9 cellular contexts compared by ENCODE assay signal in genomic region chr17:81040791-81041337, GRCh38. TPM values are rescaled to one million over a fixed set of nuclear protein-coding genes. Genes with fewer than 3 reads are reported as not detected.
A peak's percentile ranks its signal among the peaks of the same experiment; 100 is the strongest.
DNase-seq lines count a peak whose midpoint lies in the region; ATAC-seq, FAIRE-seq and TF ChIP-seq lines count a peak whose summit lies in the region.
"Had no signal": no experiment of that assay in that cellular context is flagged by ENCODE, and none has a peak within 500 bp of the region (broad histone marks: within the 10 kb centered on the region; RNA-seq: fewer than 3 reads in every experiment).

No MANE protein-coding gene starts in this region.

- H3K4me3 ChIP-seq in MM.1S (ENCODE audit: low read length) (no peak overlapping the region), bronchial epithelial cell (ENCODE audit: low read depth, low read length) (no peak overlapping the region)

- H3K36me3 Mint-ChIP-seq in osteocyte (ENCODE audit: unreplicated experiment): peaks cover 2% of the 10 kb centered on the region

- no peak for ATAC-seq in HG02840 (IDR thresholded peaks at IDR 0.05; ENCODE audit: low FRiP score, unreplicated experiment)
- no peak for ATAC-seq in GM19467 (IDR thresholded peaks at IDR 0.05; ENCODE audit: unreplicated experiment)
- ATAC-seq: left colon had no signal

- no peaks in the 10 kb centered on the region for H3K9me2 ChIP-seq in MM.1S (replicated peaks; ENCODE audit: insufficient read depth, low read length)

- H2AFZ ChIP-seq in MM.1S (ENCODE audit: low read length): no peak overlapping the region

- no peak overlapping the region for H3K4me2 ChIP-seq in MM.1S (ENCODE audit: low read depth, low read length)

- CTCF ChIA-PET in GM10248 (lab: Yijun Ruan, JAX): interaction anchor here (1.0 kb wide), 1 partner anchor 11 kb away, joined by 4 read pairs; no protein-coding TSS in a partner anchor

- peak; percentile 31 for TF ChIP-seq CTCF in GM10248 (IDR thresholded peaks at IDR 0.05; ENCODE audit: control extremely low read depth, extremely low read depth, low read depth, missing control alignments)
- TF ChIP-seq CTCF in MM.1S (IDR thresholded peaks at IDR 0.05; ENCODE audit: low read length): peak; percentile 35
- peak; percentile 63 for TF ChIP-seq CTCF in bronchial epithelial cell (IDR thresholded peaks at IDR 0.05; ENCODE audit: insufficient read depth, low read length, severe bottlenecking)
- peak; percentile 48 for TF ChIP-seq CTCF in osteocyte (IDR thresholded peaks at IDR 0.05)

- H3K4me1 Mint-ChIP-seq in osteocyte (ENCODE audit: unreplicated experiment): peaks cover 78% of the 10 kb centered on the region

- no peaks in the 10 kb centered on the region for H3K9me3 ChIP-seq in MM.1S (replicated peaks; ENCODE audit: insufficient read depth, low read length)

- H3K36me3 ChIP-seq in MM.1S (replicated peaks; ENCODE audit: insufficient read depth, low read length): no peaks in the 10 kb centered on the region
- H3K36me3 ChIP-seq in bronchial epithelial cell (ENCODE audit: control insufficient read depth, insufficient read depth, low read length): peaks cover 25% of the 10 kb centered on the region

- H3K27ac ChIP-seq in MM.1S (ENCODE audit: low read length): no peak overlapping the region

- no peak for FAIRE-seq in bronchial epithelial cell (lab: Jason Lieb, UNC)

- H4K20me1 ChIP-seq in MM.1S (ENCODE audit: insufficient read depth, low read length): no peaks in the 10 kb centered on the region

- H3K9ac ChIP-seq in MM.1S (ENCODE audit: low read length): no peak overlapping the region

- no peaks in the 10 kb centered on the region for H3K27me3 Mint-ChIP-seq in osteocyte (ENCODE audit: unreplicated experiment)

- no peaks in the 10 kb centered on the region for H3K9me3 Mint-ChIP-seq in osteocyte (ENCODE audit: unreplicated experiment)

- peak; percentile 53 for DNase-seq in GM10248 (ENCODE audit: extremely low spot score)
- DNase-seq in MM.1S: no peak
- DNase-seq in bronchial epithelial cell (ENCODE audit: low read depth): no peak
- DNase-seq in osteocyte (ENCODE audit: extremely low spot score, unreplicated experiment): no peak
- no peak for DNase-seq in ecto neural progenitor cell (ENCODE audit: low spot score)
- no peak for DNase-seq in NCI-H2196 treated with DMSO at 0.1 percent for 48 hours (lab: John Stamatoyannopoulos, UW; ENCODE audit: unreplicated experiment)
- DNase-seq: left colon had no signal

- H3K4me1 ChIP-seq in MM.1S (ENCODE audit: low read length): no peaks in the 10 kb centered on the region

- POLR2A ChIA-PET in GM10248 (lab: Yijun Ruan, JAX): no interaction called here

- peaks cover 99% of the 10 kb centered on the region for H3K27me3 ChIP-seq in MM.1S (replicated peaks; ENCODE audit: insufficient read depth, low read length)
- H3K27me3 ChIP-seq in bronchial epithelial cell (ENCODE audit: control insufficient read depth, insufficient read depth, low read length): no peaks in the 10 kb centered on the region

- H3K79me2 ChIP-seq in MM.1S (ENCODE audit: low read length): no peaks in the 10 kb centered on the region

- peak overlapping the region; percentile 75 for H3K27ac Mint-ChIP-seq in osteocyte (ENCODE audit: unreplicated experiment)

- H3K4me3 Mint-ChIP-seq in osteocyte (ENCODE audit: unreplicated experiment): no peak overlapping the region

- H3F3A ChIP-seq in MM.1S (ENCODE audit: insufficient read depth, low read length): no peaks in the 10 kb centered on the region

RNA-seq across cellular contexts. Expression of gene BAIAP2, which starts 5.9 kb away (rescaled TPM):
- total RNA-seq in bronchial epithelial cell (48.7 and 60.3 TPM in 2 replicates), osteocyte (24.4 and 29.0 TPM in 2 replicates)

RNA-seq across cellular contexts. Expression of gene CHMP6, which starts 49.2 kb away (rescaled TPM):
- 5.8 and 8.6 TPM in 2 replicates for total RNA-seq in bronchial epithelial cell
- total RNA-seq in osteocyte: 31.1 and 35.9 TPM in 2 replicates
